In the genomic region with DNA sequence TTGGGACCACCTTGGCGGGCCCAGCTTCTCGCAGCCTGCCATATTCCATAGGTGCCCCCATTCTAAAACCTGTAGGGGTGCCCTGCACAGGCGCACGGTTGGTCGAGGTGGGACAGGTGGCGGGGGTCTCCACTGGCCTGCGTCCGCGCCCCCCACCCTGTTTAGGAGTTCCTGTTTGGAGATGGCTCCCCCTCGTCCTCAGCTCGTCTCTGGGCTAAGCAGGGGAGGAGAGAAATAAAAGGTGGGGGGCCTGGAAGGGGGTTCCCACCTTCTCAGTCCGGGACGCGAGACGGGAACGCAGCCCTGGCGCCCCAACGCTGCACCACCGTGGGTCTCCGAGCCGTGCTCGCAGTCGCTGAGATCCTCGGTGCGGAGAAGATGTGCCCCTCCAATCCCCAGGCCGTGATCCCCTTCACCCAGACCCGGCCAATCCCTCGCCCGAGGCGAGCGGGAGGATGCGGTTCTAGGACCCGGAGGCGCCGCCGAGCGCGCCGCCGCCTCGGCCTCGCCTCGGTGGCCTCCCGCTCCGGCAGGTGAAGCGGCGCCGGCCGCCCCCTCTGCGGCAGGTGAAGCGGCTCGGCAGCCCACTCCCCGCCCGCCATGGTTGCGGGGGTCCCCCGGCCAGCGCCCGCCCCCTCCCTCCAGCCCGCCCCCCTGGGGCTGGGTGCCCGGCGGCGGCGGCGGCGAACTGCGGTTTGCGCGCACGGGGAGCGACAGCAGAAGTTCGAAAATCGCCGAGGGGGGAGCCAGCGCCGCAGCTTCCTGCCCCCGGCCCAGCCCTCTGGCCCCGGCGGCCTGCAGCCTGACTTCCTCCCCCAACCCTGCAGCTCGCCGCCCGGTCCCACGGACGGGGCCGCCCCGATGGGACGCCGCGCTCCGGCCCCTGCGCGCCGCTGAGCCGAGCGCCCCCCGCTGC, we compare ENCODE assay signal across 8 cellular contexts. TPM values are rescaled to one million over a fixed set of nuclear protein-coding genes. Genes with fewer than 3 reads are reported as not detected.
A peak's percentile ranks its signal among the peaks of the same experiment; 100 is the strongest.
DNase-seq lines count a peak whose midpoint lies in the region; ATAC-seq and TF ChIP-seq lines count a peak whose summit lies in the region.

A gene with protein sequence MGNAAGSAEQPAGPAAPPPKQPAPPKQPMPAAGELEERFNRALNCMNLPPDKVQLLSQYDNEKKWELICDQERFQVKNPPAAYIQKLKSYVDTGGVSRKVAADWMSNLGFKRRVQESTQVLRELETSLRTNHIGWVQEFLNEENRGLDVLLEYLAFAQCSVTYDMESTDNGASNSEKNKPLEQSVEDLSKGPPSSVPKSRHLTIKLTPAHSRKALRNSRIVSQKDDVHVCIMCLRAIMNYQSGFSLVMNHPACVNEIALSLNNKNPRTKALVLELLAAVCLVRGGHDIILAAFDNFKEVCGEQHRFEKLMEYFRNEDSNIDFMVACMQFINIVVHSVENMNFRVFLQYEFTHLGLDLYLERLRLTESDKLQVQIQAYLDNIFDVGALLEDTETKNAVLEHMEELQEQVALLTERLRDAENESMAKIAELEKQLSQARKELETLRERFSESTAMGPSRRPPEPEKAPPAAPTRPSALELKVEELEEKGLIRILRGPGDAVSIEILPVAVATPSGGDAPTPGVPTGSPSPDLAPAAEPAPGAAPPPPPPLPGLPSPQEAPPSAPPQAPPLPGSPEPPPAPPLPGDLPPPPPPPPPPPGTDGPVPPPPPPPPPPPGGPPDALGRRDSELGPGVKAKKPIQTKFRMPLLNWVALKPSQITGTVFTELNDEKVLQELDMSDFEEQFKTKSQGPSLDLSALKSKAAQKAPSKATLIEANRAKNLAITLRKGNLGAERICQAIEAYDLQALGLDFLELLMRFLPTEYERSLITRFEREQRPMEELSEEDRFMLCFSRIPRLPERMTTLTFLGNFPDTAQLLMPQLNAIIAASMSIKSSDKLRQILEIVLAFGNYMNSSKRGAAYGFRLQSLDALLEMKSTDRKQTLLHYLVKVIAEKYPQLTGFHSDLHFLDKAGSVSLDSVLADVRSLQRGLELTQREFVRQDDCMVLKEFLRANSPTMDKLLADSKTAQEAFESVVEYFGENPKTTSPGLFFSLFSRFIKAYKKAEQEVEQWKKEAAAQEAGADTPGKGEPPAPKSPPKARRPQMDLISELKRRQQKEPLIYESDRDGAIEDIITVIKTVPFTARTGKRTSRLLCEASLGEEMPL (plus strand): TSS at position 805 of the 916 bp plus-strand sequence. CDS start 240 bp downstream, outside the sequence.

- TF ChIP-seq CTCF in AG04450 (IDR thresholded peaks at IDR 0.05; ENCODE audit: low read depth, low read length) (no peak), SK-N-SH (IDR thresholded peaks at IDR 0.05) (no peak), adrenal gland (IDR thresholded peaks at IDR 0.05) (no peak)

- CTCF ChIA-PET in AG04450 (lab: Charles Lee) (interaction anchor here (0.6 to 5.1 kb wide), 6 partner anchors 14 to 206 kb away, joined by 3 to 48 read pairs (median 21); a partner anchor contains a TSS), SK-N-SH (lab: Yijun Ruan, JAX) (interaction anchor here (1.0 to 16.2 kb wide), 7 partner anchors 10 to 207 kb away, joined by 3 to 260 read pairs (median 47); a partner anchor contains a TSS)

- H3K9ac ChIP-seq in SK-N-SH (0 out of 2 replicates have a peak within 1 kb of the TSS, but pooled peaks have one; percentile 11), iPS-18a (ENCODE audit: low read length) (no peak within 1 kb of the TSS), skeletal muscle satellite cell (ENCODE audit: low read depth, low read length) (peak within 1 kb of the TSS; percentile 66)

- no peak for TF ChIP-seq POLR2A in adrenal gland (IDR thresholded peaks at IDR 0.05)

- TF ChIP-seq RAD21 in SK-N-SH (IDR thresholded peaks at IDR 0.05; ENCODE audit: low read length) = no peak

- ATAC-seq in HG02973 (IDR thresholded peaks at IDR 0.05; ENCODE audit: unreplicated experiment) = no peak

- H3K27me3 ChIP-seq in AG04450 (ENCODE audit: control insufficient read depth, insufficient read depth, low read length) = peaks cover 24% of the 10 kb centered on the region
- no peaks in the 10 kb centered on the region for H3K27me3 ChIP-seq in SK-N-SH (ENCODE audit: insufficient read depth)
- no peaks in the 10 kb centered on the region for H3K27me3 ChIP-seq in adrenal gland
- H3K27me3 ChIP-seq in iPS-18a (ENCODE audit: control insufficient read depth, insufficient read depth, low read length) = peaks cover 53% of the 10 kb centered on the region
- H3K27me3 ChIP-seq in skeletal muscle satellite cell (ENCODE audit: control insufficient read depth, insufficient read depth, low read length) = no peaks in the 10 kb centered on the region

- H3K4me3 ChIP-seq in AG04450 (ENCODE audit: low read depth, low read length) = peak within 1 kb of the TSS; percentile 59
- H3K4me3 ChIP-seq in SK-N-SH (ENCODE audit: low read depth in 2 of 2, low read length in 1 of 2) = peak within 1 kb of the TSS; percentile 54 to 56
- H3K4me3 ChIP-seq in adrenal gland = peak within 1 kb of the TSS in 2 of 4 donors; percentile 6 to 79
- H3K4me3 ChIP-seq in iPS-18a (ENCODE audit: low read length) = peak within 1 kb of the TSS; percentile 56
- peak within 1 kb of the TSS; percentile 75 for H3K4me3 ChIP-seq in skeletal muscle satellite cell (ENCODE audit: low read length)

- POLR2A ChIA-PET in AG04450 (lab: Yijun Ruan, JAX) = interaction anchor here (0.6 kb wide), 1 partner anchor 28 kb away, joined by 3 read pairs; no protein-coding TSS in a partner anchor
- POLR2A ChIA-PET in SK-N-SH (lab: Yijun Ruan, JAX) = interaction anchor here (1.1 kb wide), 1 partner anchor 73 kb away, joined by 3 read pairs; a partner anchor contains a TSS

- peak within 1 kb of the TSS; percentile 76; the same call in 1 of the 2 replicates for H2AFZ ChIP-seq in SK-N-SH (ENCODE audit: low read depth)

- intact Hi-C loops in adrenal gland (cut with DNase I) = loop anchor here in 1 of 2 donors (5.0 to 10.0 kb wide), 2 partner anchors 166 to 613 kb away; no protein-coding TSS in a partner anchor

- H3K9me3 ChIP-seq in AG04450 (ENCODE audit: control insufficient read depth, insufficient read depth, low read length) = no peaks in the 10 kb centered on the region; the same call in 1 of the 2 replicates
- H3K9me3 ChIP-seq in SK-N-SH = no peaks in the 10 kb centered on the region
- no peaks in the 10 kb centered on the region for H3K9me3 ChIP-seq in adrenal gland (replicated peaks in 1 of 3)
- no peaks in the 10 kb centered on the region for H3K9me3 ChIP-seq in iPS-18a (ENCODE audit: control insufficient read depth, low read depth, low read length)
- H3K9me3 ChIP-seq in skeletal muscle satellite cell (replicated peaks; ENCODE audit: low read length) = no peaks in the 10 kb centered on the region

- H3F3A ChIP-seq in SK-N-SH (replicated peaks; ENCODE audit: insufficient read depth) = peaks cover 14% of the 10 kb centered on the region

- TF ChIP-seq EP300 in SK-N-SH (IDR thresholded peaks at IDR 0.05; ENCODE audit: borderline replicate concordance in 1 of 2, low read depth in 1 of 2, low read length in 1 of 2) = no peak

- 21% methylated on average over 40 of the region's 95 CpGs for WGBS in SK-N-SH (ENCODE audit: low lambda C conversion rate)
- 3 to 23% (median 6%) methylated on average over 9 to 95 of the region's 95 CpGs for WGBS in adrenal gland, 4 donors

- H3K79me2 ChIP-seq in SK-N-SH (ENCODE audit: insufficient read depth) = no peaks in the 10 kb centered on the region

- H3K36me3 ChIP-seq in SK-N-SH (replicated peaks in 1 of 2; ENCODE audit: control insufficient read depth in 1 of 2, insufficient read depth in 2 of 2, low read length in 1 of 2) = no peaks in the 10 kb centered on the region
- no peaks in the 10 kb centered on the region for H3K36me3 ChIP-seq in adrenal gland (replicated peaks in 1 of 2)
- H3K36me3 ChIP-seq in iPS-18a (ENCODE audit: control insufficient read depth, low read depth, low read length) = no peaks in the 10 kb centered on the region
- no peaks in the 10 kb centered on the region for H3K36me3 ChIP-seq in skeletal muscle satellite cell (ENCODE audit: insufficient read depth, low read length)

- H3K9me2 ChIP-seq in SK-N-SH = no peaks in the 10 kb centered on the region

- DNase-seq in AG04450 (ENCODE audit: low read depth, low spot score) (no peak), GM19238 (ENCODE audit: insufficient read length, low spot score) (peak; percentile 64), SK-N-SH (peak; percentile 71), adrenal gland (peak in 4 of 7 donors; percentile 36 to 40 (median 39)), NCI-H2107 (lab: John Stamatoyannopoulos, UW) (no peak)

- peak within 1 kb of the TSS; percentile 67 for H3K4me2 ChIP-seq in SK-N-SH
- peak within 1 kb of the TSS; percentile 89 for H3K4me2 ChIP-seq in skeletal muscle satellite cell (ENCODE audit: low read length)

- H3K4me1 ChIP-seq in SK-N-SH (ENCODE audit: control insufficient read depth in 1 of 2, insufficient read depth in 2 of 2, low read depth in 1 of 2, low read length in 1 of 2) (peaks cover 0 to 33% of the 10 kb centered on the region in 2 experiments; a peak in 1 of 4 replicates), adrenal gland (replicated peaks in 1 of 2) (peaks cover 0 to 7% of the 10 kb centered on the region in 2 donors), iPS-18a (ENCODE audit: control insufficient read depth, low read depth, low read length) (peaks cover 3% of the 10 kb centered on the region), skeletal muscle satellite cell (ENCODE audit: control insufficient read depth, insufficient read depth, low read length) (peaks cover 42% of the 10 kb centered on the region)

- H3K27ac ChIP-seq in AG04450 (ENCODE audit: low read depth, low read length) (no peak within 1 kb of the TSS), SK-N-SH (ENCODE audit: low read depth in 2 of 2, low read length in 1 of 2) (no peak within 1 kb of the TSS), adrenal gland (peak within 1 kb of the TSS in 1 of 5 donors; percentile 44), iPS-18a (ENCODE audit: low read length) (no peak within 1 kb of the TSS)

- no peaks in the 10 kb centered on the region for H4K20me1 ChIP-seq in SK-N-SH (ENCODE audit: insufficient read depth)

TF ChIP-seq in SK-N-SH, 30 proteins besides CTCF, POLR2A, EP300 and RAD21:
- TF ChIP-seq GATA2 (CRISPR knock-in tag; IDR thresholded peaks at IDR 0.05) (no peak), NRF1 (IDR thresholded peaks at IDR 0.05; ENCODE audit: low read depth, low read length) (no peak)

RNA-seq across cellular contexts. Expression of the gene that starts here (rescaled TPM):
- polyA plus RNA-seq in AG04450 (2011; rRNA removed) (1.1 and 1.8 TPM in 2 replicates), SK-N-SH (2012; rRNA removed) (1.5 and 2.8 TPM in 2 replicates), adrenal gland (10 to 100 TPM in 2 of 3 donors, 1 to 10 TPM in 1; 3.6 to 31.9 (median 13.7) TPM)
- 2.6 and 3.2 TPM in 2 replicates for polyA minus RNA-seq in AG04450 (2011; rRNA and poly(A)+ RNA removed)
- 1.6 and 2.7 TPM in 2 replicates for polyA plus RNA-seq in SK-N-SH (2012; cell fraction: cytosol; rRNA removed)
- 7.1 and 9.0 TPM in 2 replicates for polyA plus RNA-seq in SK-N-SH (2012; cell fraction: nucleus; rRNA removed)
- 10 to 100 TPM in 6 of 8 donors, 1 to 10 TPM in 2; 6.7 to 20.3 (median 15.3) TPM for total RNA-seq in adrenal gland
- 3.3 and 6.3 TPM in 2 replicates for total RNA-seq in skeletal muscle satellite cell (2012; rRNA removed)

Comparison
In these comparisons a context has a peak if more than half of its experiments do, and no peak if none do; other contexts are left out.
1. DNase-seq: peak in GM19238 (single experiment), SK-N-SH (single experiment) and adrenal gland (4 of 7); none in AG04450 (single experiment) and NCI-H2107 (single experiment).